21 cellular contexts compared by ENCODE assay signal in the genomic region with DNA sequence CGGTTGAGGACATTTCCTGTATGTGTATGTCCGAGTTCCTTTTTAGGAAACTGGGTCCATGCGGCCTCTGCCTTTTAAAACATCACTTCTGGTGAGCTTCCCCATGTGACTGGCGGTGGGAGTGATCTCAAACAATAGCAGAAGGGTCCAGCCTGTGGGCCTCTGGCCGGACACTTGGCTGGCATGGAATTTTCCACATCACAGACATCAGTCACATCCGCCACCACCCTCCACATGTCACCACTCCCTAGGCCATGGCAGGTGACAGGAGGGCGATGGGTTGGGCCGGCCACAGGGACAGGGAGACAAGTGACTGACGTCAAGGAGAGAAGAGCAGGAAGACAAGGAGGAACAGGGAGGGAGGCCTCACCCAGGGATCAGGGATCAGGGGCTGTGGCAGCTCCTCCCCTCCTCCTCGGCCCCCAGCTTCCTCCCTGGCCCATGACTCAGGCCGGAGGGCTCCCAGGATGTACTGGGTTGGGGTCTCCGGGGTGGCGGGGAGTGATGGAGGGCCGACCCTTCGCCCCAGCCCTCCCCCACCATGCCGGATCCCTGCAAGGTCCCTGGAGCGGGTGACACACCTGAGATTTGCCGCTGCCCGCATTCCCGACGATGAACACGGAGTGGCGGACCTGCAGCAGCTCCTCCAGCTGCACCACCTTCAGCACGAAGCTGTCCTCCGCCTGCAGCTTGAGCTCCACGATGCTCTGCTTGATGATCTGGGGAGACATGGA.
DNase-seq lines count a peak whose midpoint lies in the region; ATAC-seq and TF ChIP-seq lines count a peak whose summit lies in the region.
"Had no signal": no experiment of that assay in that cellular context is flagged by ENCODE, and none has a peak within 500 bp of the region (broad histone marks: within the 10 kb centered on the region; RNA-seq: fewer than 3 reads in every experiment).

No MANE protein-coding gene starts in this region.

- ATAC-seq in HG03565 (IDR thresholded peaks at IDR 0.05; ENCODE audit: unreplicated experiment) = no peak

- intact Hi-C loops in colonic mucosa (cut with DNase I) = no loop called here

- TF ChIP-seq CTCF in colonic mucosa (IDR thresholded peaks at IDR 0.05) (no peak), HFFc6 (IDR thresholded peaks at IDR 0.05) (no peak)

- H3K27ac ChIP-seq in colonic mucosa = no peak overlapping the region
- H3K27ac ChIP-seq in substantia nigra (ENCODE audit: low read depth, low read length, poor library complexity, severe bottlenecking) = peak overlapping the region; percentile 89
- H3K27ac ChIP-seq: SK-N-MC, VCaP had no signal

- no peaks in the 10 kb centered on the region for H3K4me1 Mint-ChIP-seq in HFFc6 (ENCODE audit: low read depth)
- H3K4me1 Mint-ChIP-seq: activated naive CD8-positive, alpha-beta T cell treated with anti-CD3 and anti-CD28 coated beads for 36 hours had no signal

- H3K9me3 ChIP-seq in colonic mucosa = no peaks in the 10 kb centered on the region

- H3K27me3 ChIP-seq in colonic mucosa = no peaks in the 10 kb centered on the region

- peaks cover 25% of the 10 kb centered on the region for H3K27me3 Mint-ChIP-seq in HFFc6 (ENCODE audit: insufficient read depth)
- H3K27me3 Mint-ChIP-seq: activated naive CD8-positive, alpha-beta T cell treated with anti-CD3 and anti-CD28 coated beads for 36 hours had no signal

- no peak overlapping the region for H3K4me3 Mint-ChIP-seq in HFFc6
- H3K4me3 Mint-ChIP-seq: activated naive CD8-positive, alpha-beta T cell treated with anti-CD3 and anti-CD28 coated beads for 36 hours; CD14-positive monocyte had no signal

- no peaks in the 10 kb centered on the region for H3K9me3 Mint-ChIP-seq in HFFc6
- H3K9me3 Mint-ChIP-seq: activated naive CD8-positive, alpha-beta T cell treated with anti-CD3 and anti-CD28 coated beads for 36 hours; CD14-positive monocyte had no signal

- no peak overlapping the region for H3K4me3 ChIP-seq in colonic mucosa
- H3K4me3 ChIP-seq: SK-N-MC had no signal

- no peaks in the 10 kb centered on the region for H3K4me1 ChIP-seq in colonic mucosa

- DNase-seq in RPMI8226 (peak; percentile 1), colonic mucosa (peak; percentile 36), islet precursor cell (peak; percentile 56), substantia nigra (lab: John Stamatoyannopoulos, UW) (peak in 3 of 49 donors; percentile 1 to 31 (median 25)), germinal center (ENCODE audit: low spot score) (no peak), HFFc6 (no peak)
- DNase-seq: activated effector memory CD4-positive, alpha-beta T cell treated with Interleukin-2 at 50 U/mL for 16 hours; activated naive CD8-positive, alpha-beta T cell treated with anti-CD3 and anti-CD28 coated beads for 36 hours; EL; HCEC 1CT; mammary epithelial cell; NCI-H1105; NCI-H1930; NCI-H2227 treated with DMSO at 0.1 percent for 48 hours; NCI-H69; stimulated activated CD4-positive, alpha-beta T cell treated with anti-CD3 and anti-CD28 coated beads, Interleukin-1b, Interleukin-23, amount 100 ng/mL, for 48 hours; T-helper 2 cell had no signal

- no peaks in the 10 kb centered on the region for H3K36me3 Mint-ChIP-seq in HFFc6 (ENCODE audit: low read depth)
- H3K36me3 Mint-ChIP-seq: activated naive CD8-positive, alpha-beta T cell treated with anti-CD3 and anti-CD28 coated beads for 36 hours; CD14-positive monocyte had no signal

- H3K27ac Mint-ChIP-seq in HFFc6 = no peak overlapping the region
- H3K27ac Mint-ChIP-seq: activated naive CD8-positive, alpha-beta T cell treated with anti-CD3 and anti-CD28 coated beads for 36 hours had no signal

- H3K9ac ChIP-seq in colonic mucosa (ENCODE audit: low read depth in 2 of 2, low read length in 2 of 2) = no peak overlapping the region

- H3K36me3 ChIP-seq in colonic mucosa = no peaks in the 10 kb centered on the region

Comparison
In these comparisons a context has a peak if more than half of its experiments do, and no peak if none do; other contexts are left out.
1. DNase-seq: peak in RPMI8226 (single experiment), colonic mucosa (single experiment) and islet precursor cell (single experiment); none in germinal center (single experiment) and HFFc6 (single experiment).